In genomic region chr11:70865356-70865755, GRCh38 we compare ENCODE assay signal across 11 cellular contexts.
"Had no signal": no experiment of that assay in that cellular context is flagged by ENCODE, and none has a peak within 500 bp of the region (broad histone marks: within the 10 kb centered on the region; RNA-seq: fewer than 3 reads in every experiment).

No MANE protein-coding gene starts in this region.

- H3K9me3 Mint-ChIP-seq: GM23338, H9 had no signal

- ATAC-seq: HCT116 had no signal

- H3K9ac ChIP-seq: GM23248 had no signal

- H3K4me2 ChIP-seq: GM23338 had no signal

- H3K27ac ChIP-seq: GM23248 had no signal

- H3K36me3 ChIP-seq: HAP-1 had no signal

- H3K4me3 ChIP-seq: GM23248, GM23338, HAP-1 had no signal

- H3K4me3 Mint-ChIP-seq: GM23338, H9, HFFc6 had no signal

- DNase-seq: GM23248, GOT3, H7, H9, HCEC 1CT, HFFc6 had no signal

- H3K9me3 ChIP-seq: HAP-1 had no signal

- FAIRE-seq: H1, H54 had no signal

- H3K27ac Mint-ChIP-seq: GM23338, HFFc6 had no signal

- H2AFZ ChIP-seq: GM23248, GM23338 had no signal

- H3K4me1 ChIP-seq: HAP-1 had no signal
